ENCODE assay signal across 15 cellular contexts in genomic region chr22:45200862-45201511, GRCh38. TPM values are rescaled to one million over a fixed set of nuclear protein-coding genes. Genes with fewer than 3 reads are reported as not detected.
DNase-seq lines count a peak whose midpoint lies in the region; ATAC-seq and TF ChIP-seq lines count a peak whose summit lies in the region.
"Had no signal": no experiment of that assay in that cellular context is flagged by ENCODE, and none has a peak within 500 bp of the region (broad histone marks: within the 10 kb centered on the region; RNA-seq: fewer than 3 reads in every experiment).

No MANE protein-coding gene starts in this region.

- TF ChIP-seq POLR2A in spleen (IDR thresholded peaks at IDR 0.05), result no peak

- no peak overlapping the region for H3K27ac ChIP-seq in spleen
- H3K27ac ChIP-seq: coronary artery had no signal

- peaks cover 1% of the 10 kb centered on the region; the same call in 1 of the 2 replicates for H3K27me3 Mint-ChIP-seq in HFFc6 (ENCODE audit: insufficient read depth)
- H3K27me3 Mint-ChIP-seq in WTC11 (ENCODE audit: low read depth), result no peaks in the 10 kb centered on the region
- H3K27me3 Mint-ChIP-seq in glutamatergic neuron (ENCODE audit: unreplicated experiment), result peaks cover 7% of the 10 kb centered on the region
- H3K27me3 Mint-ChIP-seq: activated CD4-positive, alpha-beta T cell treated with anti-CD3 and anti-CD28 coated beads for 36 hours had no signal

- POLR2A ChIA-PET in WTC11 (lab: Charles Lee), result no interaction called here

- H3K36me3 ChIP-seq in spleen, result peaks cover 0 to 100% (median 94%) of the 10 kb centered on the region in 6 donors

- H3K27ac Mint-ChIP-seq in HFFc6 (peak overlapping the region; percentile 57), WTC11 (peak overlapping the region; percentile 30; the same call in 1 of the 2 replicates), glutamatergic neuron (ENCODE audit: unreplicated experiment) (peak overlapping the region; percentile 72)
- H3K27ac Mint-ChIP-seq: activated CD4-positive, alpha-beta T cell treated with anti-CD3 and anti-CD28 coated beads for 36 hours had no signal

- H3K9me3 ChIP-seq in spleen, result no peaks in the 10 kb centered on the region
- H3K9me3 ChIP-seq: heart left ventricle had no signal

- no peaks in the 10 kb centered on the region for H3K4me1 ChIP-seq in spleen
- H3K4me1 ChIP-seq: heart left ventricle had no signal

- H3K4me3 Mint-ChIP-seq in HFFc6 (peak overlapping the region; percentile 27; the same call in 1 of the 2 replicates), WTC11 (no peak overlapping the region), glutamatergic neuron (ENCODE audit: unreplicated experiment) (peak overlapping the region; percentile 46)
- H3K4me3 Mint-ChIP-seq: activated CD4-positive, alpha-beta T cell treated with anti-CD3 and anti-CD28 coated beads for 36 hours had no signal

- no peaks in the 10 kb centered on the region for H3K27me3 ChIP-seq in spleen (replicated peaks in 1 of 7)
- H3K27me3 ChIP-seq: heart left ventricle had no signal

- DNase-seq in HFFc6, result no peak
- DNase-seq in WTC11 (ENCODE audit: low spot score), result no peak
- DNase-seq in glutamatergic neuron, result peak; percentile 62
- DNase-seq in spleen, result peak; percentile 41
- no peak for DNase-seq in OCI-M1 (lab: John Stamatoyannopoulos, UW)
- no peak for DNase-seq in NCI-H146 (lab: John Stamatoyannopoulos, UW)
- DNase-seq: activated CD4-positive, alpha-beta T cell treated with anti-CD3 and anti-CD28 coated beads for 36 hours; activated gamma-delta T cell treated with Interleukin-2 at 50 U/mL for 16 hours; heart left ventricle; Kasumi-1; NCI-H345; SIG-M5 had no signal

- ATAC-seq in WTC11 (peak; percentile 36; the same call in 1 of the 2 replicates), HG03432 (IDR thresholded peaks at IDR 0.05; ENCODE audit: unreplicated experiment) (no peak)
- ATAC-seq: activated CD4-positive, alpha-beta T cell treated with anti-CD3 and anti-CD28 coated beads for 36 hours; heart left ventricle had no signal

- intact Hi-C loops in spleen (cut with DNase I; ENCODE audit: low total_unique reads), result no loop called here

- H3K36me3 Mint-ChIP-seq in HFFc6 (ENCODE audit: low read depth) (peaks cover 6% of the 10 kb centered on the region; the same call in 1 of the 2 replicates), WTC11 (peaks cover 4% of the 10 kb centered on the region; the same call in 1 of the 2 replicates), glutamatergic neuron (ENCODE audit: unreplicated experiment) (no peaks in the 10 kb centered on the region)

- H3K4me3 ChIP-seq in spleen, result no peak overlapping the region
- H3K4me3 ChIP-seq: coronary artery, heart left ventricle, lung had no signal

- CTCF ChIA-PET in WTC11 (lab: Charles Lee), result interaction anchor here (1.9 kb wide), 1 partner anchor 8 kb away, joined by 12 read pairs; no protein-coding TSS in a partner anchor

- 92 to 96% (median 94%) methylated on average over 17 to 18 of the region's 18 CpGs for WGBS in spleen, 5 donors

- H3K9me3 Mint-ChIP-seq in HFFc6 (no peaks in the 10 kb centered on the region), WTC11 (no peaks in the 10 kb centered on the region), glutamatergic neuron (ENCODE audit: unreplicated experiment) (peaks cover 13% of the 10 kb centered on the region)

- TF ChIP-seq CTCF in HFFc6 (IDR thresholded peaks at IDR 0.05), result no peak
- no peak for TF ChIP-seq CTCF in WTC11 (IDR thresholded peaks at IDR 0.05)
- TF ChIP-seq CTCF in glutamatergic neuron (IDR thresholded peaks at IDR 0.05; ENCODE audit: partially characterized antibody, unreplicated experiment), result no peak
- TF ChIP-seq CTCF in spleen (IDR thresholded peaks at IDR 0.05 in 8 of 11, conservative IDR thresholded peaks at IDR 0.05 in 3 of 11), result no peak

- H3K4me1 Mint-ChIP-seq in HFFc6 (ENCODE audit: low read depth), result peaks cover 20% of the 10 kb centered on the region
- H3K4me1 Mint-ChIP-seq in WTC11, result peaks cover 22% of the 10 kb centered on the region
- peaks cover 23% of the 10 kb centered on the region for H3K4me1 Mint-ChIP-seq in glutamatergic neuron (ENCODE audit: low read depth, unreplicated experiment)
- H3K4me1 Mint-ChIP-seq: activated CD4-positive, alpha-beta T cell treated with anti-CD3 and anti-CD28 coated beads for 36 hours had no signal

TF ChIP-seq in WTC11, 78 proteins besides CTCF, POLR2A, EP300 and RAD21 (continues in another document):
- TF ChIP-seq, protein P1, sequence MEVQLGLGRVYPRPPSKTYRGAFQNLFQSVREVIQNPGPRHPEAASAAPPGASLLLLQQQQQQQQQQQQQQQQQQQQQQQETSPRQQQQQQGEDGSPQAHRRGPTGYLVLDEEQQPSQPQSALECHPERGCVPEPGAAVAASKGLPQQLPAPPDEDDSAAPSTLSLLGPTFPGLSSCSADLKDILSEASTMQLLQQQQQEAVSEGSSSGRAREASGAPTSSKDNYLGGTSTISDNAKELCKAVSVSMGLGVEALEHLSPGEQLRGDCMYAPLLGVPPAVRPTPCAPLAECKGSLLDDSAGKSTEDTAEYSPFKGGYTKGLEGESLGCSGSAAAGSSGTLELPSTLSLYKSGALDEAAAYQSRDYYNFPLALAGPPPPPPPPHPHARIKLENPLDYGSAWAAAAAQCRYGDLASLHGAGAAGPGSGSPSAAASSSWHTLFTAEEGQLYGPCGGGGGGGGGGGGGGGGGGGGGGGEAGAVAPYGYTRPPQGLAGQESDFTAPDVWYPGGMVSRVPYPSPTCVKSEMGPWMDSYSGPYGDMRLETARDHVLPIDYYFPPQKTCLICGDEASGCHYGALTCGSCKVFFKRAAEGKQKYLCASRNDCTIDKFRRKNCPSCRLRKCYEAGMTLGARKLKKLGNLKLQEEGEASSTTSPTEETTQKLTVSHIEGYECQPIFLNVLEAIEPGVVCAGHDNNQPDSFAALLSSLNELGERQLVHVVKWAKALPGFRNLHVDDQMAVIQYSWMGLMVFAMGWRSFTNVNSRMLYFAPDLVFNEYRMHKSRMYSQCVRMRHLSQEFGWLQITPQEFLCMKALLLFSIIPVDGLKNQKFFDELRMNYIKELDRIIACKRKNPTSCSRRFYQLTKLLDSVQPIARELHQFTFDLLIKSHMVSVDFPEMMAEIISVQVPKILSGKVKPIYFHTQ (CRISPR knock-in tag; IDR thresholded peaks at IDR 0.05), result no peak
- TF ChIP-seq ERG (CRISPR knock-in tag; IDR thresholded peaks at IDR 0.05), result no peak
- no peak for TF ChIP-seq NFATC4 (CRISPR knock-in tag; IDR thresholded peaks at IDR 0.05)
- TF ChIP-seq AFF4 (CRISPR knock-in tag; IDR thresholded peaks at IDR 0.05; ENCODE audit: borderline replicate concordance), result no peak
- TF ChIP-seq ZNF232 (CRISPR knock-in tag; IDR thresholded peaks at IDR 0.05), result no peak
- no peak for TF ChIP-seq SP1 (CRISPR knock-in tag; conservative IDR thresholded peaks at IDR 0.05)

RNA-seq across cellular contexts. Expression of gene NUP50, which starts 37.3 kb away (rescaled TPM):
- 10 to 100 TPM; 44.3 to 63.0 (median 56.6) TPM for total RNA-seq in HFFc6 (2021; fragmentation: NEBNext Ultra II Directional; extraction: Animal tissue kit (Norgen Biotek cat#: 25700))
- total RNA-seq in WTC11 (2021) (98.6 to 131 TPM (median 106 TPM) in 3 replicates), glutamatergic neuron (ENCODE audit: unreplicated experiment) (79.0 TPM), spleen (100 to 1,000 TPM in 2 of 7 donors, 10 to 100 TPM in 5; 85.9 to 109 (median 98.5) TPM)
- polyA plus RNA-seq in spleen, result 10 to 100 TPM; 16.2 to 26.4 (median 17.5) TPM

RNA-seq across cellular contexts. Expression of gene KIAA0930, which starts 39.7 kb away (rescaled TPM):
- total RNA-seq in HFFc6 (2021; fragmentation: NEBNext Ultra II Directional; extraction: Animal tissue kit (Norgen Biotek cat#: 25700)), result 10 to 100 TPM; 53.9 to 70.1 (median 57.8) TPM
- total RNA-seq in WTC11 (2021) (53.2 to 62.1 TPM (median 57.6 TPM) in 3 replicates), glutamatergic neuron (ENCODE audit: unreplicated experiment) (170 TPM), spleen (10 to 100 TPM; 35.5 to 93.1 (median 73.7) TPM)
- polyA plus RNA-seq in spleen, result 10 to 100 TPM; 32.6 to 61.5 (median 46.6) TPM

Comparison
In these comparisons a context has a peak if more than half of its experiments do, and no peak if none do; other contexts are left out.
1. DNase-seq: peak in glutamatergic neuron (single experiment) and spleen (single experiment); none in HFFc6 (single experiment), WTC11 (single experiment), OCI-M1 (single experiment) and NCI-H146 (single experiment).
2. Peak in every context shown above with its lines, with median percentiles within 50 percentile points of each other: H3K27ac Mint-ChIP-seq.